Comparison of ENCODE assay signal across 2 cellular contexts in the genomic region with DNA sequence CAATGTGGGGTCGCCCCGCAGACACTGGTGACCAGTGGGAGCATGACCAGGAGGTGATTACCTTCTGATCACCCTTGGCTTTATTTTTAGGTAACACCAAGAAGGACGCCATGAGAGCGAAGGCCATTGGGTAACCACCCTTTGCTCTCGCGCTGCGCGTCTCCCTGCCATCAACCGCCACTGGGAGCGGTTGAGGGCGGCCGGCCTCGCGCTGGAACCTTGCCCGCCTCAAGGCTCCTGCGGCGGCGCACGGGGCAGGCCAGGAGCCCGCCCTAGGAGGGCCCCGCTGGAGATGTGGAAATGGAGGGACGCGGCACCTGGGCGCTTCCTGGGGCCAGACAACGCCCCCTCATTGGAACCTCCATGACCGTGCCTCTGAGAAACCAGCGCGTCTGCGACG. TPM values are rescaled to one million over a fixed set of nuclear protein-coding genes. Genes with fewer than 3 reads are reported as not detected.
"Had no signal": no experiment of that assay in that cellular context is flagged by ENCODE, and none has a peak within 500 bp of the region (broad histone marks: within the 10 kb centered on the region; RNA-seq: fewer than 3 reads in every experiment).

No MANE protein-coding gene starts in this region.

RNA-seq across cellular contexts. Expression of gene NUTM2A, which starts 2.5 kb away (rescaled TPM):
- total RNA-seq: HT-29 had no signal
- polyA plus RNA-seq: IgD-negative memory B cell had no signal
